In genomic region chr20:20465259-20465658, GRCh38 we compare ENCODE assay signal across 1 cellular context.
TF ChIP-seq lines count a peak whose summit lies in the region.

No MANE protein-coding gene starts in this region.

TF ChIP-seq in HCT116, 20 proteins besides CTCF, POLR2A, EP300 and RAD21 (continued from another document):
- TF ChIP-seq, protein P1, sequence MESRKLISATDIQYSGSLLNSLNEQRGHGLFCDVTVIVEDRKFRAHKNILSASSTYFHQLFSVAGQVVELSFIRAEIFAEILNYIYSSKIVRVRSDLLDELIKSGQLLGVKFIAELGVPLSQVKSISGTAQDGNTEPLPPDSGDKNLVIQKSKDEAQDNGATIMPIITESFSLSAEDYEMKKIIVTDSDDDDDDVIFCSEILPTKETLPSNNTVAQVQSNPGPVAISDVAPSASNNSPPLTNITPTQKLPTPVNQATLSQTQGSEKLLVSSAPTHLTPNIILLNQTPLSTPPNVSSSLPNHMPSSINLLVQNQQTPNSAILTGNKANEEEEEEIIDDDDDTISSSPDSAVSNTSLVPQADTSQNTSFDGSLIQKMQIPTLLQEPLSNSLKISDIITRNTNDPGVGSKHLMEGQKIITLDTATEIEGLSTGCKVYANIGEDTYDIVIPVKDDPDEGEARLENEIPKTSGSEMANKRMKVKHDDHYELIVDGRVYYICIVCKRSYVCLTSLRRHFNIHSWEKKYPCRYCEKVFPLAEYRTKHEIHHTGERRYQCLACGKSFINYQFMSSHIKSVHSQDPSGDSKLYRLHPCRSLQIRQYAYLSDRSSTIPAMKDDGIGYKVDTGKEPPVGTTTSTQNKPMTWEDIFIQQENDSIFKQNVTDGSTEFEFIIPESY (IDR thresholded peaks at IDR 0.05; ENCODE audit: extremely low read depth, insufficient replicate concordance, low read length), result no peak
- TF ChIP-seq CBX3 (IDR thresholded peaks at IDR 0.05; ENCODE audit: low read depth) (no peak), REST (IDR thresholded peaks at IDR 0.05; ENCODE audit: low read depth) (no peak)
